In genomic region chr7:104883718-104884452, GRCh38 we compare ENCODE assay signal across 1 cellular context.
TF ChIP-seq lines count a peak whose summit lies in the region.

No MANE protein-coding gene starts in this region.

TF ChIP-seq in K562, 482 proteins besides CTCF, POLR2A, EP300 and RAD21 (continued from another document and continues in another):
- TF ChIP-seq BCLAF1 (IDR thresholded peaks at IDR 0.05; ENCODE audit: borderline replicate concordance in 1 of 2, control insufficient read depth in 1 of 2, low read depth in 2 of 2, low read length in 1 of 2): peak in 1 of 2 experiments; percentile 44; a peak in 1 of 4 replicates
- no peak for TF ChIP-seq KAT7 (CRISPR knock-in tag; IDR thresholded peaks at IDR 0.05; ENCODE audit: borderline replicate concordance)
- no peak for TF ChIP-seq FOXM1 (IDR thresholded peaks at IDR 0.05; ENCODE audit: low read depth)
- TF ChIP-seq FOXM1 (CRISPR knock-in tag; IDR thresholded peaks at IDR 0.05; ENCODE audit: low read depth): no peak
- TF ChIP-seq ZNF354B (CRISPR knock-in tag; IDR thresholded peaks at IDR 0.05): no peak
- TF ChIP-seq SMAD4 (CRISPR knock-in tag; conservative IDR thresholded peaks at IDR 0.05): peak; percentile 47; the same call in 1 of the 2 replicates
- TF ChIP-seq MIER1 (IDR thresholded peaks at IDR 0.05; ENCODE audit: low read depth): peak; percentile 41; the same call in 1 of the 2 replicates
- peak; percentile 75 for TF ChIP-seq ARID1B (IDR thresholded peaks at IDR 0.05)
- no peak for TF ChIP-seq TAF15 (IDR thresholded peaks at IDR 0.05; ENCODE audit: low read depth, low read length)
- peak; percentile 76; the same call in 1 of the 2 replicates for TF ChIP-seq MTA3 (IDR thresholded peaks at IDR 0.05; ENCODE audit: borderline replicate concordance)
- TF ChIP-seq TOE1 (IDR thresholded peaks at IDR 0.05; ENCODE audit: borderline replicate concordance): peak; percentile 55; the same call in 1 of the 2 replicates
- TF ChIP-seq TOE1 (CRISPR knock-in tag; IDR thresholded peaks at IDR 0.05; ENCODE audit: borderline replicate concordance, low read depth): 0 out of 2 replicates have a peak, but pooled peaks have one; percentile 52
- no peak for TF ChIP-seq PYGO2 (tag; IDR thresholded peaks at IDR 0.05)
- TF ChIP-seq PHF8 (IDR thresholded peaks at IDR 0.05; ENCODE audit: borderline replicate concordance, low read length): no peak
- TF ChIP-seq ELF2 (CRISPR knock-in tag; IDR thresholded peaks at IDR 0.05): no peak
- TF ChIP-seq RBM39 (optimal IDR thresholded peaks at IDR 0.05; ENCODE audit: low read depth, low read length): no peak
- TF ChIP-seq BCOR (IDR thresholded peaks at IDR 0.05): peak; percentile 35; the same call in 1 of the 2 replicates
- peak; percentile 59; the same call in 1 of the 2 replicates for TF ChIP-seq ZBTB2 (IDR thresholded peaks at IDR 0.05)
- TF ChIP-seq ZKSCAN1 (IDR thresholded peaks at IDR 0.05; ENCODE audit: low read depth, low read length): 0 out of 2 replicates have a peak, but pooled peaks have one; percentile 51
- TF ChIP-seq YY1 (IDR thresholded peaks at IDR 0.05; ENCODE audit: borderline replicate concordance in 1 of 3, control insufficient read depth in 1 of 3, extremely low read depth in 1 of 3, insufficient read depth in 3 of 3, insufficient read length in 1 of 3, insufficient replicate concordance in 2 of 3, low read depth in 1 of 3, low read length in 2 of 3): peak in 1 of 3 experiments; percentile 59
- TF ChIP-seq SAFB (IDR thresholded peaks at IDR 0.05; ENCODE audit: borderline replicate concordance, low read depth, low read length): no peak
- no peak for TF ChIP-seq TSC22D4 (tag; IDR thresholded peaks at IDR 0.05)
- peak; percentile 87 for TF ChIP-seq SMC3 (conservative IDR thresholded peaks at IDR 0.05; ENCODE audit: insufficient read depth, low read depth, low read length)
- no peak for TF ChIP-seq ZNF263 (CRISPR knock-in tag; IDR thresholded peaks at IDR 0.05; ENCODE audit: borderline replicate concordance)
- TF ChIP-seq MXI1 (IDR thresholded peaks at IDR 0.05; ENCODE audit: low read depth, low read length): peak; percentile 87
- TF ChIP-seq ELK1 (CRISPR knock-in tag; IDR thresholded peaks at IDR 0.05): no peak
- peak in 1 of 2 experiments; percentile 74; a peak in 1 of 4 replicates for TF ChIP-seq TEAD1 (CRISPR knock-in tag; IDR thresholded peaks at IDR 0.05)
- no peak for TF ChIP-seq DEAF1 (CRISPR knock-in tag; IDR thresholded peaks at IDR 0.05)
- peak; percentile 53; the same call in 1 of the 2 replicates for TF ChIP-seq NBN (IDR thresholded peaks at IDR 0.05; ENCODE audit: low read depth)
- no peak for TF ChIP-seq PHB2 (IDR thresholded peaks at IDR 0.05; ENCODE audit: low read depth)
- peak; percentile 57; the same call in 1 of the 2 replicates for TF ChIP-seq ZNF232 (CRISPR knock-in tag; IDR thresholded peaks at IDR 0.05)
- TF ChIP-seq ELF4 (CRISPR knock-in tag; IDR thresholded peaks at IDR 0.05): peak; percentile 72
- TF ChIP-seq JUN (IDR thresholded peaks at IDR 0.05; ENCODE audit: borderline replicate concordance, low read depth, low read length): 0 out of 2 replicates have a peak, but pooled peaks have one; percentile 48
- TF ChIP-seq JUN (CRISPR knock-in tag; IDR thresholded peaks at IDR 0.05; ENCODE audit: borderline replicate concordance): peak; percentile 80; the same call in 1 of the 2 replicates
- TF ChIP-seq CBFA2T2 (conservative IDR thresholded peaks at IDR 0.05): no peak
- TF ChIP-seq ZNF143 (CRISPR knock-in tag; IDR thresholded peaks at IDR 0.05): peak; percentile 33; the same call in 1 of the 2 replicates
- peak in 1 of 2 experiments; percentile 87 for TF ChIP-seq NCOA2 (IDR thresholded peaks at IDR 0.05; ENCODE audit: partially characterized antibody in 2 of 2)
- TF ChIP-seq NFIC (IDR thresholded peaks at IDR 0.05): peak; percentile 100
- no peak for TF ChIP-seq MCM3 (IDR thresholded peaks at IDR 0.05)
- TF ChIP-seq MEIS2 (IDR thresholded peaks at IDR 0.05; ENCODE audit: partially characterized antibody): no peak
- peak; percentile 45 for TF ChIP-seq VEZF1 (CRISPR knock-in tag; IDR thresholded peaks at IDR 0.05)
- TF ChIP-seq CHD2 (IDR thresholded peaks at IDR 0.05; ENCODE audit: low read depth, low read length): no peak
- TF ChIP-seq RBM14 (IDR thresholded peaks at IDR 0.05; ENCODE audit: borderline replicate concordance, insufficient read depth, low read depth, low read length): no peak
- TF ChIP-seq GTF2E2 (tag; IDR thresholded peaks at IDR 0.05): no peak
- TF ChIP-seq ESRRA (IDR thresholded peaks at IDR 0.05; ENCODE audit: borderline replicate concordance, low read depth): peak; percentile 13; the same call in 1 of the 2 replicates
- TF ChIP-seq CEBPB (tag; IDR thresholded peaks at IDR 0.05): no peak
- peak; percentile 85; the same call in 1 of the 2 replicates for TF ChIP-seq CTBP1 (IDR thresholded peaks at IDR 0.05; ENCODE audit: borderline replicate concordance)
- peak; percentile 87 for TF ChIP-seq MAX (CRISPR knock-in tag; IDR thresholded peaks at IDR 0.05)
- TF ChIP-seq FOXP4 (CRISPR knock-in tag; IDR thresholded peaks at IDR 0.05; ENCODE audit: borderline replicate concordance): 0 out of 2 replicates have a peak, but pooled peaks have one; percentile 36
- no peak for TF ChIP-seq XRCC4 (IDR thresholded peaks at IDR 0.05; ENCODE audit: extremely low read depth, insufficient read depth, insufficient read length)
- TF ChIP-seq SMAD1 (IDR thresholded peaks at IDR 0.05; ENCODE audit: low read depth, low read length, partially characterized antibody): peak; percentile 99
- TF ChIP-seq GTF2A2 (tag; IDR thresholded peaks at IDR 0.05): no peak
- TF ChIP-seq NFE2 (IDR thresholded peaks at IDR 0.05; ENCODE audit: low read depth): peak; percentile 90
- 0 out of 2 replicates have a peak, but pooled peaks have one; percentile 22 for TF ChIP-seq DIDO1 (tag; IDR thresholded peaks at IDR 0.05; ENCODE audit: low read depth)
- TF ChIP-seq SIX5 (IDR thresholded peaks at IDR 0.05; ENCODE audit: borderline replicate concordance in 1 of 2, insufficient read depth in 1 of 2, low read depth in 1 of 2, low read length in 2 of 2): 0 out of 4 replicates have a peak, but pooled peaks of 1 of the 2 experiments have one; percentile 20
